In the genomic region with DNA sequence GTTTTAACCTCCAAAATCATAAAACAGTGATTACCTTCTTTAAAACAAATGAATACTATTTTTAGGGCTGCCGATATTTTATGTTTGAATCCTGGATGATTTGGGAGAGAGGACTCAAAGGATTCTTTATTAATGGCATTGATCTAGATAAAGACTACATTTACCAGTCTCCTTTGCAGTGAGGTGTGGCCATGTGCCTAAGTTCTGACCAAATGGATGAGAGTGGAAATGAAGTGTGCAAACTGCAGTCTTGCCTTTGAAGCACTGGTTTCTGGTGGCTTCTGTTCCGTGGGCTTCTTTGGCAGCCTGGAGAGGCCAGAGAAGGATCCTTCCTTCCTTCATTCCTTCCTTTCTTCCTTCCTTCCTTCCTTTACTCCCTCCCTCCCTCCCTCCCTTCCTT, we compare ENCODE assay signal across 9 cellular contexts. TPM values are rescaled to one million over a fixed set of nuclear protein-coding genes. Genes with fewer than 3 reads are reported as not detected.
"Had no signal": no experiment of that assay in that cellular context is flagged by ENCODE, and none has a peak within 500 bp of the region (broad histone marks: within the 10 kb centered on the region; RNA-seq: fewer than 3 reads in every experiment).

No MANE protein-coding gene starts in this region.

- ATAC-seq: K562 had no signal

- H3K4me2 ChIP-seq: KMS-11 had no signal

- FAIRE-seq: HTR-8/SVneo, K562 had no signal

- H3K27ac ChIP-seq: HL-60, KMS-11 had no signal

- DNase-seq: IMR-90, KBM-7, KG1 had no signal

- H3K4me3 ChIP-seq: K562 had no signal

- H3K9ac ChIP-seq: KMS-11 had no signal

RNA-seq across cellular contexts. Expression of a gene that starts 24.3 kb away (rescaled TPM):
- total RNA-seq: HT1080, IMR-90 had no signal
- polyA plus RNA-seq: IgD-negative memory B cell, IMR-90 had no signal
